Comparison of ENCODE assay signal across 8 cellular contexts in the genomic region with DNA sequence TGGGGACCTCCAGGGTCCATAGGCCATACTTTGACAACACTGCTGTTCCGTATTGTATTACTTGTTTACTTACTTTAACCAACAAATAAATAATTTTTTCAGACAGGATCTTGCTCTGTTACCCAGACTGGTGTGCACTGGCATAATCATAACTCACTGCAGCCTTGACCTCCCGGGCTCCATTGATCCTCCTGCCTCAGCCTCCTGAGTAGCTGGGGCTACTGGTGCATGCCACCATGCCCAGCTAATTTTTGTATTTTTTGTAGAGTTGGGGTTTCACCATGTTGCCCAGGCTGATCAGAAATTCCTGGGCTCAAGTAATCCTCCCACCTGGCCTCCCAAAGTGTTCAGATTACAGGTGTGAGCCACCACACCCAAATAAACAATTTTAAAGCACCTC.
"Had no signal": no experiment of that assay in that cellular context is flagged by ENCODE, and none has a peak within 500 bp of the region (broad histone marks: within the 10 kb centered on the region; RNA-seq: fewer than 3 reads in every experiment).

No MANE protein-coding gene starts in this region.

- H3K27ac ChIP-seq: HL-60, KMS-11 had no signal

- DNase-seq: IMR-90, KBM-7, KG1 had no signal

- H3K4me2 ChIP-seq: KMS-11 had no signal

- H3K4me3 ChIP-seq: K562 had no signal

- FAIRE-seq: HTR-8/SVneo, K562 had no signal

- H3K9ac ChIP-seq: KMS-11 had no signal

- ATAC-seq: K562 had no signal

- H3K36me3 Mint-ChIP-seq: IgD-negative memory B cell had no signal

- H3K4me3 Mint-ChIP-seq: IgD-negative memory B cell had no signal
